In genomic region chr5:78326930-78327329, GRCh38 we compare ENCODE assay signal across 16 cellular contexts. TPM values are rescaled to one million over a fixed set of nuclear protein-coding genes. Genes with fewer than 3 reads are reported as not detected.
A peak's percentile ranks its signal among the peaks of the same experiment; 100 is the strongest.
DNase-seq lines count a peak whose midpoint lies in the region; ATAC-seq and TF ChIP-seq lines count a peak whose summit lies in the region.
"Had no signal": no experiment of that assay in that cellular context is flagged by ENCODE, and none has a peak within 500 bp of the region (broad histone marks: within the 10 kb centered on the region; RNA-seq: fewer than 3 reads in every experiment).

No MANE protein-coding gene starts in this region.

- H3K9ac ChIP-seq in mammary epithelial cell (ENCODE audit: insufficient read depth, low read length) = no peak overlapping the region
- H3K9ac ChIP-seq: GM23248 had no signal

- H3K4me1 ChIP-seq in RWPE2 (ENCODE audit: insufficient read depth, poor library complexity, severe bottlenecking) = peaks cover 21% of the 10 kb centered on the region
- H3K4me1 ChIP-seq in mammary epithelial cell (ENCODE audit: insufficient read depth, low read length) = peaks cover 21% of the 10 kb centered on the region
- H3K4me1 ChIP-seq in heart right ventricle = no peaks in the 10 kb centered on the region
- H3K4me1 ChIP-seq in transverse colon = no peaks in the 10 kb centered on the region

- H2AFZ ChIP-seq in mammary epithelial cell (ENCODE audit: low read depth, low read length) = no peak overlapping the region
- H2AFZ ChIP-seq: GM23248 had no signal

- no peak for TF ChIP-seq POLR2A in transverse colon (IDR thresholded peaks at IDR 0.05)

- in situ Hi-C loops in mammary epithelial cell (cut with MboI; ENCODE audit: low sequenced_read_pairs in 2 of 2) (loop anchor here in 1 of 2 donors (10.0 kb wide), 1 partner anchor 208 kb away; no protein-coding TSS in a partner anchor), transverse colon (cut with MboI; ENCODE audit: low pct_ligation_motif_present in 1 of 4, low pct_unique_long_range_greater_than_20kb in 1 of 4, low sequenced_read_pairs in 3 of 4) (loop anchor here in 1 of 4 donors (25.0 kb wide), 1 partner anchor 635 kb away; no protein-coding TSS in a partner anchor)

- CTCF ChIA-PET in mammary epithelial cell (lab: Charles Lee; ENCODE audit: low non-redundant PET) = no interaction called here

- no peaks in the 10 kb centered on the region for H3K79me2 ChIP-seq in mammary epithelial cell (ENCODE audit: insufficient read depth, low read length)

- no peak for TF ChIP-seq EP300 in transverse colon (IDR thresholded peaks at IDR 0.05; ENCODE audit: low read depth)

- H3K27ac Mint-ChIP-seq in stimulated activated naive CD8-positive, alpha-beta T cell treated with anti-CD3 and anti-CD28 coated beads, Interleukin-15, amount 100 ng/mL, for 72 hours = no peak overlapping the region
- H3K27ac Mint-ChIP-seq: CD4-positive, alpha-beta memory T cell had no signal

- no peak overlapping the region for H3K4me2 ChIP-seq in mammary epithelial cell (ENCODE audit: insufficient read depth, low read depth, low read length)

- H3K27me3 ChIP-seq in RWPE2 (ENCODE audit: insufficient read depth, poor library complexity, severe bottlenecking) = no peaks in the 10 kb centered on the region
- no peaks in the 10 kb centered on the region for H3K27me3 ChIP-seq in mammary epithelial cell (ENCODE audit: insufficient read depth, low read length)
- no peaks in the 10 kb centered on the region for H3K27me3 ChIP-seq in heart right ventricle
- no peaks in the 10 kb centered on the region for H3K27me3 ChIP-seq in transverse colon

- H3K27ac ChIP-seq in RWPE2 (ENCODE audit: poor library complexity, severe bottlenecking) (peak overlapping the region; percentile 69), mammary epithelial cell (ENCODE audit: insufficient read depth, low read depth, low read length) (peak overlapping the region; percentile 75), heart right ventricle (no peak overlapping the region), transverse colon (no peak overlapping the region)
- H3K27ac ChIP-seq: GM23248 had no signal

- dilution Hi-C loops in mammary epithelial cell (cut with HindIII; ENCODE audit: low sequenced_read_pairs) = no loop called here

- H3K9me3 ChIP-seq in RWPE2 (ENCODE audit: severe bottlenecking) (no peaks in the 10 kb centered on the region), mammary epithelial cell (replicated peaks; ENCODE audit: insufficient read depth, low read length) (no peaks in the 10 kb centered on the region), heart right ventricle (no peaks in the 10 kb centered on the region), transverse colon (no peaks in the 10 kb centered on the region)

- WGBS in mammary epithelial cell (ENCODE audit: low coverage, missing lambda C conversion rate) = 100% methylated on average over 3 of the region's 3 CpGs
- 92 to 96% methylated on average over 3 of the region's 3 CpGs for WGBS in heart right ventricle, 2 donors
- WGBS in transverse colon (ENCODE audit: low coverage in 1 of 2), 2 donors = 90 to 98% methylated on average over 3 of the region's 3 CpGs

- intact Hi-C loops in mammary epithelial cell (cut with micrococcal nuclease) (loop anchor here (5.0 to 10.0 kb wide), 2 partner anchors 35 to 288 kb away; partner anchors contain the start of gene SCAMP1), heart right ventricle (cut with DNase I) (loop anchor here in 5 of 10 donors (10.0 kb wide), 3 partner anchors 198 to 638 kb away; no protein-coding TSS in a partner anchor), transverse colon (cut with DNase I; ENCODE audit: low total_unique reads) (loop anchor here (1.0 kb wide), 1 partner anchor 12 kb away; no protein-coding TSS in a partner anchor)

- ATAC-seq in stimulated activated naive CD8-positive, alpha-beta T cell treated with anti-CD3 and anti-CD28 coated beads, Interleukin-15, Interleukin-2, amounts not matched to agents 100 U/mL and 50 U/mL, for 24 hours = peak; percentile 59
- ATAC-seq in stimulated activated naive CD8-positive, alpha-beta T cell treated with anti-CD3 and anti-CD28 coated beads, Interleukin-15, amount 100 ng/mL, for 72 hours = no peak
- ATAC-seq in RWPE2 (ENCODE audit: low read depth) = no peak
- ATAC-seq in heart right ventricle = no peak

- no peaks in the 10 kb centered on the region for H3K9me3 Mint-ChIP-seq in stimulated activated naive CD8-positive, alpha-beta T cell treated with anti-CD3 and anti-CD28 coated beads, Interleukin-15, amount 100 ng/mL, for 72 hours
- H3K9me3 Mint-ChIP-seq: CD4-positive, alpha-beta memory T cell had no signal

- no peak for DNase-seq in stimulated activated naive CD8-positive, alpha-beta T cell treated with anti-CD3 and anti-CD28 coated beads, Interleukin-15, Interleukin-2, amounts not matched to agents 100 U/mL and 50 U/mL, for 24 hours
- no peak for DNase-seq in stimulated activated naive CD8-positive, alpha-beta T cell treated with anti-CD3 and anti-CD28 coated beads, Interleukin-15, amount 100 ng/mL, for 72 hours
- DNase-seq in RWPE2 (ENCODE audit: low spot score) = no peak
- DNase-seq in mammary epithelial cell = no peak
- DNase-seq in heart right ventricle = no peak
- DNase-seq in transverse colon = no peak
- DNase-seq in effector CD4-positive, alpha-beta T cell = no peak
- DNase-seq: C1 segment of cervical spinal cord; Calu3; CD4-positive, alpha-beta memory T cell; COR-L47; DMS53; GF-D8; GM23248; H7; HCEC 1CT had no signal

- H3K27me3 Mint-ChIP-seq in stimulated activated naive CD8-positive, alpha-beta T cell treated with anti-CD3 and anti-CD28 coated beads, Interleukin-15, amount 100 ng/mL, for 72 hours = peaks cover 8% of the 10 kb centered on the region

- no peak overlapping the region for H3K4me3 ChIP-seq in RWPE2 (ENCODE audit: severe bottlenecking)
- no peak overlapping the region for H3K4me3 ChIP-seq in mammary epithelial cell (replicated peaks in 1 of 3; ENCODE audit: insufficient read depth in 1 of 3, low read depth in 2 of 3, low read length in 3 of 3)
- H3K4me3 ChIP-seq in heart right ventricle = no peak overlapping the region
- no peak overlapping the region for H3K4me3 ChIP-seq in transverse colon
- H3K4me3 ChIP-seq: GM23248 had no signal

- no TSS peak for BruUV-seq in mammary epithelial cell (replicated peaks; lab: Mats Ljungman, UMichigan)

- no peaks in the 10 kb centered on the region for H3K4me1 Mint-ChIP-seq in stimulated activated naive CD8-positive, alpha-beta T cell treated with anti-CD3 and anti-CD28 coated beads, Interleukin-15, amount 100 ng/mL, for 72 hours
- H3K4me1 Mint-ChIP-seq: CD4-positive, alpha-beta memory T cell had no signal

- no peak for TF ChIP-seq CTCF in RWPE2 (IDR thresholded peaks at IDR 0.05; ENCODE audit: poor library complexity, severe bottlenecking)
- no peak for TF ChIP-seq CTCF in mammary epithelial cell (conservative IDR thresholded peaks at IDR 0.05 in 1 of 2, IDR thresholded peaks at IDR 0.05 in 1 of 2; ENCODE audit: extremely low read depth in 1 of 2, insufficient read depth in 1 of 2, low read depth in 1 of 2, low read length in 2 of 2)
- TF ChIP-seq CTCF in heart right ventricle (IDR thresholded peaks at IDR 0.05) = no peak
- no peak for TF ChIP-seq CTCF in transverse colon (IDR thresholded peaks at IDR 0.05)

- H3K36me3 ChIP-seq in RWPE2 (ENCODE audit: low read depth) (no peaks in the 10 kb centered on the region), mammary epithelial cell (ENCODE audit: insufficient read depth, low read length) (no peaks in the 10 kb centered on the region), heart right ventricle (no peaks in the 10 kb centered on the region), transverse colon (no peaks in the 10 kb centered on the region)

- H4K20me1 ChIP-seq in mammary epithelial cell (ENCODE audit: insufficient read depth, low read length) = no peaks in the 10 kb centered on the region

- H3K4me3 Mint-ChIP-seq in stimulated activated naive CD8-positive, alpha-beta T cell treated with anti-CD3 and anti-CD28 coated beads, Interleukin-15, amount 100 ng/mL, for 72 hours = no peak overlapping the region
- H3K4me3 Mint-ChIP-seq: CD4-positive, alpha-beta memory T cell had no signal

RNA-seq across cellular contexts. Expression of gene AP3B1, which starts 32.4 kb away (rescaled TPM):
- total RNA-seq in mammary epithelial cell (10 to 100 TPM; 53.2 to 55.0 TPM), heart right ventricle (10 to 100 TPM; 20.1 to 26.7 (median 23.4) TPM), transverse colon (10 to 100 TPM; 45.7 to 61.3 (median 53.4) TPM)
- polyA plus RNA-seq in mammary epithelial cell (34.8 TPM), heart right ventricle (10 to 100 TPM; 20.0 to 28.3 TPM)
- polyA minus RNA-seq in mammary epithelial cell = 65.0 TPM

RNA-seq across cellular contexts. Expression of gene SCAMP1, which starts 33.5 kb away (rescaled TPM):
- total RNA-seq in mammary epithelial cell (100 to 1,000 TPM in 1 of 2 donors, 10 to 100 TPM in 1; 48.8 to 126 TPM), heart right ventricle (10 to 100 TPM; 26.2 to 40.4 (median 33.8) TPM), transverse colon (10 to 100 TPM; 10.5 to 24.7 (median 21.8) TPM)
- polyA plus RNA-seq in mammary epithelial cell (27.6 TPM), heart right ventricle (1 to 10 TPM; 7.9 to 9.8 TPM)
- polyA minus RNA-seq in mammary epithelial cell = 43.2 TPM

Comparison
In these comparisons a context has a peak if more than half of its experiments do, and no peak if none do; other contexts are left out.
1. H3K27ac ChIP-seq: peak in RWPE2 (single experiment) and mammary epithelial cell (single experiment); none in heart right ventricle (0 of 10) and transverse colon (0 of 4).